1 cellular context compared by ENCODE assay signal in genomic region chr12:55704824-55705780, GRCh38.
TF ChIP-seq lines count a peak whose summit lies in the region.

No MANE protein-coding gene starts in this region.

TF ChIP-seq in HepG2, 621 proteins besides CTCF, POLR2A, EP300 and RAD21 (continued from another document):
- TF ChIP-seq ZBTB44 (CRISPR knock-in tag; IDR thresholded peaks at IDR 0.05) (no peak), BCL6 (CRISPR knock-in tag; IDR thresholded peaks at IDR 0.05) (peak; percentile 65; the same call in 1 of the 2 replicates), MBNL3 (CRISPR knock-in tag; conservative IDR thresholded peaks at IDR 0.05) (no peak), ZNF609 (CRISPR knock-in tag; IDR thresholded peaks at IDR 0.05; ENCODE audit: borderline replicate concordance) (0 out of 2 replicates have a peak, but pooled peaks have one; percentile 63), TCF7 (IDR thresholded peaks at IDR 0.05; ENCODE audit: low read depth) (peak; percentile 86), FOXA1 (IDR thresholded peaks at IDR 0.05) (no peak), FOXA1 (CRISPR knock-in tag; IDR thresholded peaks at IDR 0.05) (peak; percentile 83), PAXIP1 (CRISPR knock-in tag; conservative IDR thresholded peaks at IDR 0.05) (0 out of 2 replicates have a peak, but pooled peaks have one; percentile 26)
